In the genomic region with DNA sequence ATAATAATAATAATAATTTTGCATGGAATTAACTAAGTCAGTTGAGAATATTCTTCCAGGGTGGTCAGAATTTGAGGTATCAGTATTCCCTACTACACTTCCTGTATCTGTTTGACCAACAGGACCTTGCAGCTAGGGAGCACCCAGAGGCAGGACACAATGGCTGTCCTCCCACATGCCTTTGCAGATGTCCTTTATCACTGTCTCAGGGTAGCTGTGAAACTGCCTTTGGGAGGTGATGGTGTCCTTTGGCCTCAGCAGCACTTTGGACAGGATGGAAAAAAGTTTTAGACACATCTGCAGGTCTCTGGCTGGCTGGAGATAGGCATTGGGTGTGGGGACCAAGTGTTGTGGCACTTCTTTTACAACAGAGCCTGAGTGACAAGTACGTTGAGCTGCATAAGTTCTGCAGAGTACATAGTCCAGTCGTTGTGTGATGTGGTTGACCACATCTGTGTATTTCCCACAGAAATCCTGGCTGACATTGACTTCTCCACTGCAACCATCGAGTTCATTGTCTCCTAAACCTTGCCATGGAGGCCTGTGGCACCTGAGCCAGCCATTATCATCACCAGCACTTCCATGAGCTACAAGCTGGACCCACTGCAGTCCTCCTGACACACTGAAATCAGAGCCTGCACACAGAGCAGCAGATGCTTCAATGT, we compare ENCODE assay signal across 21 cellular contexts. TPM values are rescaled to one million over a fixed set of nuclear protein-coding genes. Genes with fewer than 3 reads are reported as not detected.
"Had no signal": no experiment of that assay in that cellular context is flagged by ENCODE, and none has a peak within 500 bp of the region (broad histone marks: within the 10 kb centered on the region; RNA-seq: fewer than 3 reads in every experiment).

No MANE protein-coding gene starts in this region.

- H3K4me1 Mint-ChIP-seq: activated CD4-positive, alpha-beta T cell treated with anti-CD3 and anti-CD28 coated beads for 36 hours had no signal

- ATAC-seq: activated CD4-positive, alpha-beta T cell treated with anti-CD3 and anti-CD28 coated beads for 36 hours; activated CD8-positive, alpha-beta T cell treated with anti-CD3 and anti-CD28 coated beads, Interleukin-2, amount 10 ng/mL, durations not matched to agents 7 days and 5 days; T-cell had no signal

- H3K4me3 Mint-ChIP-seq: activated CD4-positive, alpha-beta T cell treated with anti-CD3 and anti-CD28 coated beads for 36 hours; activated CD8-positive, alpha-beta T cell treated with anti-CD3 and anti-CD28 coated beads, Interleukin-2, amount 10 ng/mL, durations not matched to agents 7 days and 5 days; T-cell had no signal

- H3K27me3 Mint-ChIP-seq: activated CD4-positive, alpha-beta T cell treated with anti-CD3 and anti-CD28 coated beads for 36 hours; T-cell had no signal

- H3K27ac Mint-ChIP-seq: activated CD8-positive, alpha-beta T cell treated with anti-CD3 and anti-CD28 coated beads, Interleukin-2, amount 10 ng/mL, durations not matched to agents 7 days and 5 days had no signal

- DNase-seq: activated CD4-positive, alpha-beta T cell treated with anti-CD3 and anti-CD28 coated beads for 36 hours; activated CD4-positive, alpha-beta T cell treated with anti-CD3 and anti-CD28 coated beads, Interleukin-2, amount 50 U/mL, for 4 hours; activated CD8-positive, alpha-beta memory T cell treated with anti-CD3 and anti-CD28 coated beads, Interleukin-2, amount 50 U/mL, for 48 hours; activated CD8-positive, alpha-beta T cell treated with anti-CD3 and anti-CD28 coated beads, Interleukin-2, amount 10 ng/mL, durations not matched to agents 7 days and 5 days; activated naive CD4-positive, alpha-beta T cell treated with anti-CD3 and anti-CD28 coated beads, Interleukin-2, amount 50 U/mL, for 16 hours; activated T-cell treated with anti-CD3 and anti-CD28 coated beads, Interleukin-2, amount 50 U/mL, for 1 hour; aorta; central memory CD4-positive, alpha-beta T cell; Karpas-422; MM.1S; NCI-H1105; NCI-H1436 treated with DMSO at 0.1 percent for 48 hours; NCI-H187; NCI-H2081; NCI-H524; PC-9; SIG-M5; T-cell; T-helper 2 cell; T1000; WERI-Rb-1 had no signal

- H3K27ac ChIP-seq: PC-9, WERI-Rb-1 had no signal

- H3K4me3 ChIP-seq: PC-9 had no signal

- H3K36me3 ChIP-seq: WERI-Rb-1 had no signal

RNA-seq across cellular contexts. Expression of a gene that starts 34.1 kb away (rescaled TPM):
- total RNA-seq: activated CD4-positive, alpha-beta T cell treated with anti-CD3 and anti-CD28 coated beads for 36 hours; activated CD8-positive, alpha-beta T cell treated with anti-CD3 and anti-CD28 coated beads, Interleukin-2, amount 10 ng/mL, durations not matched to agents 7 days and 5 days; aorta; PC-9; T-cell had no signal
